ENCODE assay signal across 19 cellular contexts in the genomic region with DNA sequence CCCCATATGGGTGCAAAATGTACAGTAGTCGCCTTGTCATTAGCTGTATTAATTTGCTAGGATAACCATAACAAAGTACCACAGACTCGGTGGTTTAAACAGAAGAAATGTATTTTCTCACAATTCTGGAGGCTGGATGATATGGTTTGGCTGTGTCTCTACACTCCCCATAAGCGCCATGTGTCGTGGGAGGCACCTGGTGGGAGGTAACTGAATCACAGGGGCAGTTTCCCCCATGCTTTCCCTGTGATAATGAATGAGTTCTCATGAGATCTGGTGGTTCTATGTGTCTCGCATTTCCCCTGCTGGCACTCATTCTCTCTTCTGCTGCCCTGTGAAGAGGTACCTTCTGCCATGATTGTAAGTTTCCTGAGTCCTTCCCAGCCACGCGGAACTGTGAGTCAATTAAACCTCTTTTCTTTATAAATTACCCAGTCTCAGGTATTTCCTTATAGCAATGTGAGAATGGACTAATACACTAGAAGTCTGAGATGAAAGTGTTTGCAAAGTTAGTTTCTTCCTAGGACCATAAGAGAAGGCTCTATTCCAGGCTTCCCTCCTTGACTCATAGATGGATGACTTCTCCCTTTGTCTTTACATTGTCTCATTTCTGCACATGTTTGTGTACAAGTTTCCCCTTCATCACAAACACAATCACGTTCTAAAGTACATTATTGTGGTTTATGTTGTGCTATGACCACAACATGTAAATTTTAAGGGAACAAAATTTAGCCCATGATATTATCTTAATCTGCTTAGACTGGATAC.
"Had no signal": no experiment of that assay in that cellular context is flagged by ENCODE, and none has a peak within 500 bp of the region (broad histone marks: within the 10 kb centered on the region; RNA-seq: fewer than 3 reads in every experiment).

No MANE protein-coding gene starts in this region.

- H3K4me1 Mint-ChIP-seq: activated CD4-positive, alpha-beta T cell treated with anti-CD3 and anti-CD28 coated beads, Interleukin-2, amount 10 ng/mL, durations not matched to agents 7 days and 5 days had no signal

- H3K27ac ChIP-seq: ascending aorta, left lung, prostate gland, skin epidermis, tibial nerve had no signal

- H3K36me3 ChIP-seq: ascending aorta, left lung, prostate gland, tibial nerve had no signal

- H3K27me3 ChIP-seq: ascending aorta, left lung, tibial nerve had no signal

- H3K4me1 ChIP-seq: ascending aorta, left lung, prostate gland, tibial nerve had no signal

- H3K4me3 ChIP-seq: ascending aorta, left lung, prostate gland, skin epidermis, tibial nerve had no signal

- H3K27me3 Mint-ChIP-seq: activated CD4-positive, alpha-beta T cell treated with anti-CD3 and anti-CD28 coated beads, Interleukin-2, amount 10 ng/mL, durations not matched to agents 7 days and 5 days; dendritic cell treated with granulocyte-macrophage colony-stimulating factor and Interleukin-4, amounts not matched to agents 40 ng/mL and 50 ng/mL, for 4 days; stimulated activated naive CD8-positive, alpha-beta T cell treated with anti-CD3 and anti-CD28 coated beads, Interleukin-15, Interleukin-2, amounts not matched to agents 100 ng/mL and 50 ng/mL, for 24 hours had no signal

- H3K4me3 Mint-ChIP-seq: activated CD4-positive, alpha-beta T cell treated with anti-CD3 and anti-CD28 coated beads, Interleukin-2, amount 10 ng/mL, durations not matched to agents 7 days and 5 days; dendritic cell treated with granulocyte-macrophage colony-stimulating factor and Interleukin-4, amounts not matched to agents 40 ng/mL and 50 ng/mL, for 4 days; stimulated activated naive CD8-positive, alpha-beta T cell treated with anti-CD3 and anti-CD28 coated beads, Interleukin-15, Interleukin-2, amounts not matched to agents 100 ng/mL and 50 ng/mL, for 24 hours; T-helper 2 cell treated with Interferon-gamma antibody and Interleukin-4, amounts not matched to agents 5 μg/mL and 100 μg/mL, for 36 hours had no signal

- H3K9me3 Mint-ChIP-seq: activated CD4-positive, alpha-beta T cell treated with anti-CD3 and anti-CD28 coated beads, Interleukin-2, amount 10 ng/mL, durations not matched to agents 7 days and 5 days; stimulated activated naive CD8-positive, alpha-beta T cell treated with anti-CD3 and anti-CD28 coated beads, Interleukin-15, Interleukin-2, amounts not matched to agents 100 ng/mL and 50 ng/mL, for 24 hours had no signal

- DNase-seq: activated CD4-positive, alpha-beta T cell treated with anti-CD3 and anti-CD28 coated beads, Interleukin-2, amount 10 ng/mL, durations not matched to agents 7 days and 5 days; activated CD8-positive, alpha-beta memory T cell treated with anti-CD3 and anti-CD28 coated beads for 24 hours; activated CD8-positive, alpha-beta memory T cell treated with anti-CD3 and anti-CD28 coated beads, Interleukin-2, amount 50 U/mL, for 48 hours; activated effector memory CD4-positive, alpha-beta T cell treated with anti-CD3 and anti-CD28 coated beads, Interleukin-2, amount 50 U/mL, for 16 hours; activated naive CD4-positive, alpha-beta T cell treated with anti-CD3 and anti-CD28 coated beads, Interleukin-2, amount 50 U/mL, for 16 hours; activated T-cell treated with anti-CD3 and anti-CD28 coated beads, Interleukin-2, amount 50 U/mL, for 48 hours; effector CD8-positive, alpha-beta T cell; glutamatergic neuron; hippocampal formation; left lung; right cardiac atrium; stimulated activated CD4-positive, alpha-beta T cell treated with anti-CD3 and anti-CD28 coated beads, Interleukin-2, amount 100 ng/mL, for 48 hours had no signal

- H3K9me3 ChIP-seq: ascending aorta, prostate gland, tibial nerve had no signal

- H3K27ac Mint-ChIP-seq: activated CD4-positive, alpha-beta T cell treated with anti-CD3 and anti-CD28 coated beads, Interleukin-2, amount 10 ng/mL, durations not matched to agents 7 days and 5 days; dendritic cell treated with granulocyte-macrophage colony-stimulating factor and Interleukin-4, amounts not matched to agents 40 ng/mL and 50 ng/mL, for 4 days; stimulated activated naive CD8-positive, alpha-beta T cell treated with anti-CD3 and anti-CD28 coated beads, Interleukin-15, Interleukin-2, amounts not matched to agents 100 ng/mL and 50 ng/mL, for 24 hours; T-helper 2 cell treated with Interferon-gamma antibody and Interleukin-4, amounts not matched to agents 5 μg/mL and 100 μg/mL, for 36 hours had no signal
